ENCODE assay signal across 9 cellular contexts in the genomic region with DNA sequence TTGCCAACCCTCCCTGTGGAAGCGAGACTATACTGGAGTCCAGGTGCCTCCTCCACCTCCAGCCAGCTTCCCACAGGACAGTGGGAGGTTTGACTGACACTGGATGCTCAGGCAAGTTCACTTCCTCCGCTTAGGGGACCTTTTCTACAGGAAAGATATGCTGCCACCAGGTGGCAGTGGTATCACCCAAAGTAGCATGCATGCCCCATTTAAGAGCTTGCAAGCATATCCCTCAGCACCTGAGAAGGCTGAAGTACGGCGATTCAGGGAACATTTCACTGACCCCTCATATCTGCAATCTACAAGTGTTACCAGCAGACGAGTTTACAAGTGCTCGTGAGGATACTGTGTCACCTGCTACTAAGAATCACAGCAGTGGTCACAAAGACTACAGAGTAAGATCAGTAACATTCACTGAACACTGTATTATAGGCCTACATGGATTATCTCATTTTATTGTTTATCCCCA.
DNase-seq lines count a peak whose midpoint lies in the region; ATAC-seq and TF ChIP-seq lines count a peak whose summit lies in the region.
"Had no signal": no experiment of that assay in that cellular context is flagged by ENCODE, and none has a peak within 500 bp of the region (broad histone marks: within the 10 kb centered on the region; RNA-seq: fewer than 3 reads in every experiment).

No MANE protein-coding gene starts in this region.

- no peaks in the 10 kb centered on the region for H3K27me3 Mint-ChIP-seq in stimulated activated naive CD8-positive, alpha-beta T cell treated with anti-CD3 and anti-CD28 coated beads, Interleukin-15, amount 100 ng/mL, for 72 hours
- H3K27me3 Mint-ChIP-seq: dendritic cell treated with granulocyte-macrophage colony-stimulating factor and Interleukin-4, amounts not matched to agents 40 ng/mL and 50 ng/mL, for 4 days had no signal

- H3K9me2 ChIP-seq in OCI-LY7 (ENCODE audit: insufficient read depth, low read length) (no peaks in the 10 kb centered on the region), neural cell (ENCODE audit: insufficient read depth, low read length) (no peaks in the 10 kb centered on the region)

- DNase-seq in DMS114 treated with DMSO at 0.1 percent for 48 hours (lab: John Stamatoyannopoulos, UW; ENCODE audit: unreplicated experiment): peak; percentile 65
- DNase-seq in HuH-7 (ENCODE audit: low spot score): peak; percentile 49
- DNase-seq in OCI-LY7 (ENCODE audit: low spot score): peak; percentile 72
- peak; percentile 66 for DNase-seq in activated T-cell treated with anti-CD3 and anti-CD28 coated beads, Interleukin-2, amount 50 U/mL, for 1 hour
- DNase-seq in fibroblast of gingiva (ENCODE audit: low read depth): peak; percentile 59
- peak; percentile 55 to 70 for DNase-seq in stimulated activated naive CD8-positive, alpha-beta T cell treated with anti-CD3 and anti-CD28 coated beads, Interleukin-15, amount 100 ng/mL, for 72 hours

- no peak overlapping the region for H3K4me3 Mint-ChIP-seq in stimulated activated naive CD8-positive, alpha-beta T cell treated with anti-CD3 and anti-CD28 coated beads, Interleukin-15, amount 100 ng/mL, for 72 hours
- H3K4me3 Mint-ChIP-seq: dendritic cell treated with granulocyte-macrophage colony-stimulating factor and Interleukin-4, amounts not matched to agents 40 ng/mL and 50 ng/mL, for 4 days had no signal

- H2AFZ ChIP-seq in OCI-LY7 (ENCODE audit: low read length) (peak overlapping the region; percentile 39; the same call in 1 of the 2 replicates), neural cell (ENCODE audit: low read depth, low read length) (no peak overlapping the region)

- H4K20me1 ChIP-seq in OCI-LY7 (ENCODE audit: insufficient read depth, low read length): no peaks in the 10 kb centered on the region
- H4K20me1 ChIP-seq in neural cell (ENCODE audit: insufficient read depth): no peaks in the 10 kb centered on the region

- H3K4me3 ChIP-seq in OCI-LY7 (ENCODE audit: low read depth, low read length, poor library complexity, severe bottlenecking) (no peak overlapping the region), neural cell (ENCODE audit: low read length) (no peak overlapping the region)

- peak; percentile 89 for TF ChIP-seq CTCF in OCI-LY7 (conservative IDR thresholded peaks at IDR 0.05; ENCODE audit: low read length)
- TF ChIP-seq CTCF in neural cell (IDR thresholded peaks at IDR 0.05; ENCODE audit: poor library complexity, severe bottlenecking): peak; percentile 83

- H3K4me2 ChIP-seq in OCI-LY7 (ENCODE audit: low read length) (no peak overlapping the region), neural cell (ENCODE audit: low read length) (no peak overlapping the region)

- no peaks in the 10 kb centered on the region for H3K9me3 Mint-ChIP-seq in stimulated activated naive CD8-positive, alpha-beta T cell treated with anti-CD3 and anti-CD28 coated beads, Interleukin-15, amount 100 ng/mL, for 72 hours
- H3K9me3 Mint-ChIP-seq: dendritic cell treated with granulocyte-macrophage colony-stimulating factor and Interleukin-4, amounts not matched to agents 40 ng/mL and 50 ng/mL, for 4 days had no signal

- TF ChIP-seq RAD21 in neural cell (conservative IDR thresholded peaks at IDR 0.05): peak; percentile 77

- H3K4me1 ChIP-seq in OCI-LY7 (ENCODE audit: insufficient read depth, low read length, poor library complexity, severe bottlenecking): no peaks in the 10 kb centered on the region

- H3K27ac ChIP-seq in OCI-LY7 (ENCODE audit: low read depth, low read length, poor library complexity, severe bottlenecking) (no peak overlapping the region), neural cell (ENCODE audit: low read length) (no peak overlapping the region)

- no peaks in the 10 kb centered on the region for H3F3A ChIP-seq in neural cell (ENCODE audit: insufficient read depth, low read length, poor library complexity, severe bottlenecking)

- intact Hi-C loops in OCI-LY7 (cut with micrococcal nuclease; ENCODE audit: unreplicated experiment): loop anchor here (1.0 kb wide), 1 partner anchor 82 kb away; no protein-coding TSS in a partner anchor

- TF ChIP-seq EP300 in neural cell (conservative IDR thresholded peaks at IDR 0.05; ENCODE audit: poor library complexity, severe bottlenecking): no peak

- no peaks in the 10 kb centered on the region for H3K9me3 ChIP-seq in OCI-LY7 (ENCODE audit: low read length)
- no peaks in the 10 kb centered on the region for H3K9me3 ChIP-seq in neural cell (ENCODE audit: low read length)

- H3K27me3 ChIP-seq in neural cell (ENCODE audit: insufficient read depth, low read depth, low read length): no peaks in the 10 kb centered on the region

- H3K79me2 ChIP-seq in OCI-LY7 (ENCODE audit: insufficient read depth, low read depth, low read length) (no peaks in the 10 kb centered on the region), neural cell (replicated peaks; ENCODE audit: insufficient read depth, low read length) (no peaks in the 10 kb centered on the region)

- POLR2A ChIA-PET in OCI-LY7 (lab: Charles Lee): interaction anchor here (1.0 to 1.4 kb wide), 2 partner anchors 17 to 82 kb away, joined by 3 to 6 read pairs; no protein-coding TSS in a partner anchor

- H3K9ac ChIP-seq in neural cell (ENCODE audit: low read length): no peak overlapping the region

- H3K36me3 ChIP-seq in OCI-LY7 (ENCODE audit: insufficient read depth, low read length) (no peaks in the 10 kb centered on the region), neural cell (ENCODE audit: insufficient read depth, low read length) (no peaks in the 10 kb centered on the region)

- no TSS peak for BruUV-seq in OCI-LY7 (replicated peaks; lab: Mats Ljungman, UMichigan)

- H3K27ac Mint-ChIP-seq in stimulated activated naive CD8-positive, alpha-beta T cell treated with anti-CD3 and anti-CD28 coated beads, Interleukin-15, amount 100 ng/mL, for 72 hours: peak overlapping the region; percentile 48 to 70
- H3K27ac Mint-ChIP-seq: dendritic cell treated with granulocyte-macrophage colony-stimulating factor and Interleukin-4, amounts not matched to agents 40 ng/mL and 50 ng/mL, for 4 days had no signal

- H3K4me1 Mint-ChIP-seq in stimulated activated naive CD8-positive, alpha-beta T cell treated with anti-CD3 and anti-CD28 coated beads, Interleukin-15, amount 100 ng/mL, for 72 hours: peaks cover 21% of the 10 kb centered on the region

- ATAC-seq in GM21447 (IDR thresholded peaks at IDR 0.05; ENCODE audit: unreplicated experiment): peak; percentile 94
- ATAC-seq in stimulated activated naive CD8-positive, alpha-beta T cell treated with anti-CD3 and anti-CD28 coated beads, Interleukin-15, amount 100 ng/mL, for 72 hours: peak; percentile 92

- CTCF ChIA-PET in OCI-LY7 (lab: Charles Lee; ENCODE audit: unreplicated experiment): interaction anchor here (0.6 to 1.0 kb wide), 3 partner anchors 31 to 82 kb away, joined by 3 to 4 read pairs (median 3); no protein-coding TSS in a partner anchor

TF ChIP-seq in neural cell, 6 proteins besides CTCF, POLR2A, EP300 and RAD21:
- TF ChIP-seq SMC3 (conservative IDR thresholded peaks at IDR 0.05; ENCODE audit: poor library complexity) (peak; percentile 88), MXI1 (conservative IDR thresholded peaks at IDR 0.05; ENCODE audit: poor library complexity, severe bottlenecking) (no peak)
